In genomic region chr4:86990510-86990909, GRCh38 we compare ENCODE assay signal across 1 cellular context.
TF ChIP-seq lines count a peak whose summit lies in the region.

No MANE protein-coding gene starts in this region.

TF ChIP-seq in WTC11, 78 proteins besides CTCF, POLR2A, EP300 and RAD21:
- TF ChIP-seq AR (CRISPR knock-in tag; IDR thresholded peaks at IDR 0.05): no peak
- TF ChIP-seq E2F1 (CRISPR knock-in tag; IDR thresholded peaks at IDR 0.05): no peak
